10 cellular contexts compared by ENCODE assay signal in genomic region chr2:233409286-233409991, GRCh38. TPM values are rescaled to one million over a fixed set of nuclear protein-coding genes. Genes with fewer than 3 reads are reported as not detected.
A peak's percentile ranks its signal among the peaks of the same experiment; 100 is the strongest.
DNase-seq lines count a peak whose midpoint lies in the region; ATAC-seq and FAIRE-seq lines count a peak whose summit lies in the region.
"Had no signal": no experiment of that assay in that cellular context is flagged by ENCODE, and none has a peak within 500 bp of the region (broad histone marks: within the 10 kb centered on the region; RNA-seq: fewer than 3 reads in every experiment).

No MANE protein-coding gene starts in this region.

- FAIRE-seq in RCC 7860 (lab: Jason Lieb, UNC) = peak; percentile 63

- H3K9ac ChIP-seq in BLaER1 = no peak overlapping the region

- H3K36me3 ChIP-seq in BLaER1 = peaks cover 88% of the 10 kb centered on the region

- peaks cover 52% of the 10 kb centered on the region for H3K4me1 ChIP-seq in BLaER1

- no peaks in the 10 kb centered on the region for H3K9me3 Mint-ChIP-seq in effector memory CD8-positive, alpha-beta T cell
- peaks cover 0 to 3% (median 0%) of the 10 kb centered on the region in 9 donors for H3K9me3 Mint-ChIP-seq in naive thymus-derived CD8-positive, alpha-beta T cell

- ATAC-seq in effector memory CD8-positive, alpha-beta T cell (replicated peaks) = peak; percentile 88
- ATAC-seq in naive thymus-derived CD8-positive, alpha-beta T cell = peak; percentile 80 to 88
- ATAC-seq in HG02973 (IDR thresholded peaks at IDR 0.05; ENCODE audit: unreplicated experiment) (no peak), HG03354 (IDR thresholded peaks at IDR 0.05; ENCODE audit: poor library complexity, severe bottlenecking, unreplicated experiment) (no peak)

- peak overlapping the region; percentile 20 for H3K4me2 ChIP-seq in BLaER1

- no peaks in the 10 kb centered on the region for H3K27me3 Mint-ChIP-seq in effector memory CD8-positive, alpha-beta T cell
- no peaks in the 10 kb centered on the region for H3K27me3 Mint-ChIP-seq in naive thymus-derived CD8-positive, alpha-beta T cell

- no peaks in the 10 kb centered on the region for H3K27me3 ChIP-seq in BLaER1
- H3K27me3 ChIP-seq: esophagus muscularis mucosa had no signal

- H3K27ac Mint-ChIP-seq in effector memory CD8-positive, alpha-beta T cell = peak overlapping the region; percentile 79 to 82
- H3K27ac Mint-ChIP-seq in naive thymus-derived CD8-positive, alpha-beta T cell = peak overlapping the region; percentile 89 to 97 (median 90)

- peaks cover 25% of the 10 kb centered on the region for H3K36me3 Mint-ChIP-seq in effector memory CD8-positive, alpha-beta T cell (ENCODE audit: insufficient read depth)
- peaks cover 10 to 40% (median 11%) of the 10 kb centered on the region in 3 donors for H3K36me3 Mint-ChIP-seq in naive thymus-derived CD8-positive, alpha-beta T cell

- POLR2A ChIA-PET in naive thymus-derived CD8-positive, alpha-beta T cell (lab: Charles Lee) = interaction anchor here (0.7 to 14.1 kb wide), 6 partner anchors 9 to 131 kb away, joined by 3 to 292 read pairs (median 6); no protein-coding TSS in a partner anchor

- peaks cover 43 to 48% of the 10 kb centered on the region in 2 donors for H3K4me1 Mint-ChIP-seq in effector memory CD8-positive, alpha-beta T cell (ENCODE audit: low read depth in 2 of 2)
- peaks cover 38 to 97% (median 85%) of the 10 kb centered on the region in 4 donors for H3K4me1 Mint-ChIP-seq in naive thymus-derived CD8-positive, alpha-beta T cell

- H3K27ac ChIP-seq in BLaER1 = no peak overlapping the region

- no peak overlapping the region for H3K4me3 ChIP-seq in BLaER1
- H3K4me3 ChIP-seq: esophagus muscularis mucosa had no signal

- DNase-seq in RCC 7860 (ENCODE audit: low spot score) = peak; percentile 41
- DNase-seq in effector memory CD8-positive, alpha-beta T cell = peak in 2 of 3 experiments; percentile 21 to 26
- peak in 6 of 10 donors; percentile 26 to 78 (median 66) for DNase-seq in naive thymus-derived CD8-positive, alpha-beta T cell
- DNase-seq in HPDE6-E6E7 (ENCODE audit: extremely low spot score) = no peak
- DNase-seq in iPS-NIHi7 (ENCODE audit: extremely low spot score) = no peak
- DNase-seq: MV-4-11 had no signal

- H3K9me3 ChIP-seq in BLaER1 = peaks cover 30% of the 10 kb centered on the region

- H4K20me1 ChIP-seq in BLaER1 = peaks cover 94% of the 10 kb centered on the region

- H3K4me3 Mint-ChIP-seq in effector memory CD8-positive, alpha-beta T cell = peak overlapping the region; percentile 63 to 66
- H3K4me3 Mint-ChIP-seq in naive thymus-derived CD8-positive, alpha-beta T cell = peak overlapping the region; percentile 56 to 86 (median 72)

RNA-seq across cellular contexts. Expression of gene DGKD, which starts 55.1 kb away (rescaled TPM):
- total RNA-seq in naive thymus-derived CD8-positive, alpha-beta T cell = 100 to 1,000 TPM; 300 to 315 TPM
- polyA plus RNA-seq in naive thymus-derived CD8-positive, alpha-beta T cell = 10 to 100 TPM; 29.3 to 44.5 (median 31.6) TPM

Comparison
In these comparisons a context has a peak if more than half of its experiments do, and no peak if none do; other contexts are left out.
1. DNase-seq: peak in RCC 7860 (single experiment), effector memory CD8-positive, alpha-beta T cell (2 of 3) and naive thymus-derived CD8-positive, alpha-beta T cell (6 of 10); none in HPDE6-E6E7 (single experiment) and iPS-NIHi7 (single experiment).
2. ATAC-seq: peak in effector memory CD8-positive, alpha-beta T cell (single experiment) and naive thymus-derived CD8-positive, alpha-beta T cell (2 of 2); none in HG02973 (single experiment) and HG03354 (single experiment).